ENCODE assay signal across 17 cellular contexts in genomic region chr1:95145493-95145892, GRCh38. TPM values are rescaled to one million over a fixed set of nuclear protein-coding genes. Genes with fewer than 3 reads are reported as not detected.
"Had no signal": no experiment of that assay in that cellular context is flagged by ENCODE, and none has a peak within 500 bp of the region (broad histone marks: within the 10 kb centered on the region; RNA-seq: fewer than 3 reads in every experiment).

No MANE protein-coding gene starts in this region.

- H3K36me3 Mint-ChIP-seq: type B pancreatic cell had no signal

- H3K4me1 ChIP-seq: body of pancreas, esophagus squamous epithelium, heart right ventricle, left lung, prostate gland, right atrium auricular region, stomach had no signal

- H3K4me3 Mint-ChIP-seq: activated CD4-positive, alpha-beta T cell treated with anti-CD3 and anti-CD28 coated beads, Interleukin-2, amount 10 ng/mL, durations not matched to agents 24 days and 14 days; activated CD8-positive, alpha-beta T cell treated with anti-CD3 and anti-CD28 coated beads for 36 hours; activated naive CD4-positive, alpha-beta T cell treated with anti-CD3 and anti-CD28 coated beads for 36 hours; effector memory CD8-positive, alpha-beta T cell; type B pancreatic cell had no signal

- H3K9me3 Mint-ChIP-seq: activated CD4-positive, alpha-beta T cell treated with anti-CD3 and anti-CD28 coated beads, Interleukin-2, amount 10 ng/mL, durations not matched to agents 24 days and 14 days; activated CD8-positive, alpha-beta T cell treated with anti-CD3 and anti-CD28 coated beads for 36 hours; activated naive CD4-positive, alpha-beta T cell treated with anti-CD3 and anti-CD28 coated beads for 36 hours; activated T-helper 2 cell treated with anti-CD3 and anti-CD28 coated beads, Interferon-gamma antibody, Interleukin-2, Interleukin-4, amounts not matched to agents 10 μg/mL and 5 μg/mL and 100 μg/mL, durations not matched to agents 14 hours and 24 hours and 36 hours; effector memory CD8-positive, alpha-beta T cell; type B pancreatic cell had no signal

- DNase-seq: activated CD4-positive, alpha-beta T cell treated with anti-CD3 and anti-CD28 coated beads, Interleukin-2, amount 10 ng/mL, durations not matched to agents 24 days and 14 days; activated CD8-positive, alpha-beta T cell treated with anti-CD3 and anti-CD28 coated beads for 36 hours; activated naive CD4-positive, alpha-beta T cell treated with anti-CD3 and anti-CD28 coated beads for 36 hours; activated T-cell treated with anti-CD3 and anti-CD28 coated beads, Interleukin-2, amount 50 U/mL, for 1 hour; body of pancreas; caudate nucleus; effector memory CD8-positive, alpha-beta T cell; esophagus squamous epithelium; heart right ventricle; left lung; stimulated activated CD4-positive, alpha-beta T cell treated with anti-CD3 and anti-CD28 coated beads, Interleukin-12 subunit alpha, Interleukin-12 subunit beta, amount 100 ng/mL, for 4 hours; stimulated activated CD4-positive, alpha-beta T cell treated with anti-CD3 and anti-CD28 coated beads, Interleukin-1b, Interleukin-23, amount 100 ng/mL, for 48 hours; stomach had no signal

- H3K4me3 ChIP-seq: body of pancreas, esophagus squamous epithelium, heart right ventricle, left lung, prostate gland, right atrium auricular region, stomach had no signal

- H3K9me3 ChIP-seq: body of pancreas, esophagus squamous epithelium, heart right ventricle, left lung, prostate gland, right atrium auricular region, stomach had no signal

- ATAC-seq: activated CD8-positive, alpha-beta T cell treated with anti-CD3 and anti-CD28 coated beads for 36 hours; body of pancreas; effector memory CD8-positive, alpha-beta T cell; heart right ventricle; left lung had no signal

- H3K27ac ChIP-seq: body of pancreas, esophagus squamous epithelium, heart right ventricle, left lung, prostate gland, right atrium auricular region, stomach had no signal

- H3K27me3 ChIP-seq: body of pancreas, esophagus squamous epithelium, heart right ventricle, left lung, right atrium auricular region, stomach had no signal

- H3K4me1 Mint-ChIP-seq: activated CD4-positive, alpha-beta T cell treated with anti-CD3 and anti-CD28 coated beads, Interleukin-2, amount 10 ng/mL, durations not matched to agents 24 days and 14 days had no signal

- H3K27me3 Mint-ChIP-seq: activated CD8-positive, alpha-beta T cell treated with anti-CD3 and anti-CD28 coated beads for 36 hours; effector memory CD8-positive, alpha-beta T cell; type B pancreatic cell had no signal

- H3K27ac Mint-ChIP-seq: activated CD4-positive, alpha-beta T cell treated with anti-CD3 and anti-CD28 coated beads, Interleukin-2, amount 10 ng/mL, durations not matched to agents 24 days and 14 days; activated CD8-positive, alpha-beta T cell treated with anti-CD3 and anti-CD28 coated beads for 36 hours; activated naive CD4-positive, alpha-beta T cell treated with anti-CD3 and anti-CD28 coated beads for 36 hours; activated T-helper 2 cell treated with anti-CD3 and anti-CD28 coated beads, Interferon-gamma antibody, Interleukin-2, Interleukin-4, amounts not matched to agents 10 μg/mL and 5 μg/mL and 100 μg/mL, durations not matched to agents 14 hours and 24 hours and 36 hours; effector memory CD8-positive, alpha-beta T cell; type B pancreatic cell had no signal

- H3K36me3 ChIP-seq: esophagus squamous epithelium, left lung, prostate gland had no signal

RNA-seq across cellular contexts. Expression of gene TLCD4, which starts 28.3 kb away (rescaled TPM):
- total RNA-seq: activated CD4-positive, alpha-beta T cell treated with anti-CD3 and anti-CD28 coated beads, Interleukin-2, amount 10 ng/mL, durations not matched to agents 24 days and 14 days; activated T-helper 2 cell treated with anti-CD3 and anti-CD28 coated beads, Interferon-gamma antibody, Interleukin-2, Interleukin-4, amounts not matched to agents 10 μg/mL and 5 μg/mL and 100 μg/mL, durations not matched to agents 14 hours and 24 hours and 36 hours had no signal
